In the genomic region with DNA sequence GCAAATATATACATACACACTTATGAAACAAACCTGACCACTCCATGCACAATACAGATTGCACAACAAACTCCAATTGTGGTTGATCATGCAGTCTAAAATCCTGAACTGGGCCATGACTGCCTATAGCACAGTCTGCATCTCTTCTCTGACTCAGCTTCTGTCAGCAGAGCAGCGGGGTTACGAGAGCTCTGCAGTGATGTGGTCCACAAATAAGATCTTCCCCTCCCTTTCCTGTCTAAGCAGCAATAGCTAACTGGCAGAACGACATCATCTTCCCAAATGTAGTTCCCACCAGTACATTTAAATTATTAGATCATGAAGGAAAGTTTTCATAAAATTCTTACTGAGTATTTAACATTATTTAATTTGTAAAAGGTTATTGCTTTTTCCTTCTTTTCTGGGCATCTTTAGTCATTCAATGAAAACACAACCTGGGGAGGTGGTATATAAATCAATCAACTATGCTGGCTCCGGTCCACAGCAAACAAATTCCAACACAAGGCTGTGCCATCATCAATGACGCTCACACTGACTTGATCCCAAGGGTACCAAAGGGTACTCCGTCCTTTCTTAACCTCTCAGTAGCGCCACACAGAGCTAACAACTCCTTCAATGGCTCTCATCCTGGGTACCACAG, we compare ENCODE assay signal across 8 cellular contexts. TPM values are rescaled to one million over a fixed set of nuclear protein-coding genes. Genes with fewer than 3 reads are reported as not detected.
DNase-seq lines count a peak whose midpoint lies in the region; ATAC-seq and TF ChIP-seq lines count a peak whose summit lies in the region.

No MANE protein-coding gene starts in this region.

- H3K4me3 ChIP-seq in heart left ventricle (no peak overlapping the region), upper lobe of left lung (no peak overlapping the region)

- ATAC-seq in heart left ventricle (peak; percentile 74 to 95 (median 90)), upper lobe of left lung (ENCODE audit: low FRiP score in 2 of 2) (peak; percentile 78 to 92), HG03432 (IDR thresholded peaks at IDR 0.05; ENCODE audit: unreplicated experiment) (no peak)

- H3K27ac ChIP-seq in heart left ventricle, result peak overlapping the region in 2 of 12 donors; percentile 18 to 29
- no peak overlapping the region for H3K27ac ChIP-seq in upper lobe of left lung

- no peaks in the 10 kb centered on the region for H3K9me3 Mint-ChIP-seq in activated CD4-positive, alpha-beta memory T cell treated with anti-CD3 and anti-CD28 coated beads for 36 hours

- intact Hi-C loops in activated CD4-positive, alpha-beta memory T cell treated with anti-CD3 and anti-CD28 coated beads for 36 hours (cut with micrococcal nuclease), result loop anchor here (1.0 to 5.0 kb wide), 8 partner anchors 18 to 311 kb away; partner anchors contain the start of genes ENKUR and THNSL1
- intact Hi-C loops in heart left ventricle (cut with DNase I), result no loop called here

- H3K4me1 ChIP-seq in heart left ventricle (peaks cover 6 to 91% (median 52%) of the 10 kb centered on the region in 12 donors), upper lobe of left lung (peaks cover 15 to 34% (median 25%) of the 10 kb centered on the region in 4 donors)

- H3K27me3 ChIP-seq in heart left ventricle (no peaks in the 10 kb centered on the region), upper lobe of left lung (no peaks in the 10 kb centered on the region)

- H3K4me1 Mint-ChIP-seq in activated CD4-positive, alpha-beta memory T cell treated with anti-CD3 and anti-CD28 coated beads for 36 hours (ENCODE audit: low read depth), result peaks cover 10% of the 10 kb centered on the region

- no peaks in the 10 kb centered on the region for H3K36me3 Mint-ChIP-seq in activated CD4-positive, alpha-beta memory T cell treated with anti-CD3 and anti-CD28 coated beads for 36 hours

- H3K27ac Mint-ChIP-seq in activated CD4-positive, alpha-beta memory T cell treated with anti-CD3 and anti-CD28 coated beads for 36 hours, result no peak overlapping the region

- DNase-seq in stimulated activated CD4-positive, alpha-beta T cell treated with anti-CD3 and anti-CD28 coated beads, Interleukin-15, amount 100 ng/mL, for 24 hours, result peak; percentile 36
- DNase-seq in stimulated activated CD4-positive, alpha-beta T cell treated with anti-CD3 and anti-CD28 coated beads, Interleukin-4, amount 100 ng/mL, for 1 hour, result no peak
- DNase-seq in HT1080 (ENCODE audit: low read depth), result peak; percentile 93
- DNase-seq in activated CD4-positive, alpha-beta memory T cell treated with anti-CD3 and anti-CD28 coated beads for 36 hours, result peak; percentile 62
- peak in 1 of 5 donors; percentile 73 for DNase-seq in heart left ventricle
- peak in 1 of 2 donors; percentile 52 for DNase-seq in upper lobe of left lung
- no peak for DNase-seq in NCI-H187 (lab: John Stamatoyannopoulos, UW)

- H3K9me3 ChIP-seq in heart left ventricle (no peaks in the 10 kb centered on the region), upper lobe of left lung (no peaks in the 10 kb centered on the region)

- H3K36me3 ChIP-seq in heart left ventricle (no peaks in the 10 kb centered on the region), upper lobe of left lung (no peaks in the 10 kb centered on the region)

- peaks cover 1% of the 10 kb centered on the region for H3K27me3 Mint-ChIP-seq in activated CD4-positive, alpha-beta memory T cell treated with anti-CD3 and anti-CD28 coated beads for 36 hours

- no peak for TF ChIP-seq EP300 in upper lobe of left lung (IDR thresholded peaks at IDR 0.05)

- no peak for TF ChIP-seq POLR2A in heart left ventricle (IDR thresholded peaks at IDR 0.05)
- TF ChIP-seq POLR2A in upper lobe of left lung (IDR thresholded peaks at IDR 0.05), result no peak

- CTCF ChIA-PET in activated CD4-positive, alpha-beta memory T cell treated with anti-CD3 and anti-CD28 coated beads for 36 hours (lab: Charles Lee), result interaction anchor here (0.8 to 2.9 kb wide), 3 partner anchors 17 to 88 kb away, joined by 3 to 14 read pairs (median 4); partner anchors contain the start of gene ARHGAP21

- H3K4me3 Mint-ChIP-seq in activated CD4-positive, alpha-beta memory T cell treated with anti-CD3 and anti-CD28 coated beads for 36 hours, result no peak overlapping the region

- WGBS in heart left ventricle, 4 donors, result 37 to 41% (median 39%) methylated on average over 7 of the region's 7 CpGs
- 41 to 47% methylated on average over 7 of the region's 7 CpGs for WGBS in upper lobe of left lung, 2 donors

- POLR2A ChIA-PET in activated CD4-positive, alpha-beta memory T cell treated with anti-CD3 and anti-CD28 coated beads for 36 hours (lab: Charles Lee), result interaction anchor here (1.3 to 2.1 kb wide), 3 partner anchors 12 to 17 kb away, joined by 3 to 12 read pairs (median 3); partner anchors contain the start of gene ARHGAP21

- no peak for TF ChIP-seq CTCF in heart left ventricle (IDR thresholded peaks at IDR 0.05)
- no peak for TF ChIP-seq CTCF in upper lobe of left lung (IDR thresholded peaks at IDR 0.05)

RNA-seq across cellular contexts. Expression of gene ARHGAP21, which starts 17.1 kb away (rescaled TPM):
- total RNA-seq in HT1080 (2014; rRNA removed; shearing (Covaris generic)), result 59.1 and 70.1 TPM in 2 replicates
- polyA plus RNA-seq in HT1080 (2015; cell fraction: cytosol; rRNA removed), result 32.1 and 46.1 TPM in 2 replicates
- 65.3 and 75.8 TPM in 2 replicates for polyA plus RNA-seq in HT1080 (2015; cell fraction: nucleus; rRNA removed)
- total RNA-seq in activated CD4-positive, alpha-beta memory T cell treated with anti-CD3 and anti-CD28 coated beads for 36 hours, result 10 to 100 TPM; 24.6 to 28.7 TPM
- total RNA-seq in heart left ventricle (10 to 100 TPM; 29.1 to 71.9 (median 49.7) TPM), upper lobe of left lung (10 to 100 TPM; 63.9 to 88.8 (median 73.5) TPM)
- 10 to 100 TPM; 20.8 to 40.6 TPM for polyA plus RNA-seq in heart left ventricle

Comparison
In these comparisons a context has a peak if more than half of its experiments do, and no peak if none do; other contexts are left out.
1. DNase-seq: peak in stimulated activated CD4-positive, alpha-beta T cell treated with anti-CD3 and anti-CD28 coated beads, Interleukin-15, amount 100 ng/mL, for 24 hours (single experiment), HT1080 (single experiment) and activated CD4-positive, alpha-beta memory T cell treated with anti-CD3 and anti-CD28 coated beads for 36 hours (single experiment); none in stimulated activated CD4-positive, alpha-beta T cell treated with anti-CD3 and anti-CD28 coated beads, Interleukin-4, amount 100 ng/mL, for 1 hour (single experiment) and NCI-H187 (0 of 2).